In the genomic region with DNA sequence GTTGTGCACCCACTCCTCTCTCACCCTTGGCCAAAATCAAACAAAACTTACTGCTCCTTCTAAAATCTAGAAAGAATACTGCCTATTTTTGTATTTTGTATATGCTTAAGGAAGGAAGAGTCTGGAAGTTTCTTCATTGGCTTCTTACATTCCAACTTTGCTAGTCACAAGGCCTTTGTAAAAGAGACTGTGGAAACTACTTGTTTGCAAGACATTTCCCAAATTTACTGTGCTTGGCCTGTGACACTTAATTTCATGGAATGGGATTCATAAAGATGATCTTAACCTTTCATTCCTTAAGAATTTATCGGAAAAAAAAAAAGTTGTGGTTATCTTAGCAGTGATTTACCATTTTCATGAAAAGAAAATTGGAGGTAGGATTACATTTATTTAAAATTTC, we compare ENCODE assay signal across 31 cellular contexts.
DNase-seq lines count a peak whose midpoint lies in the region; ATAC-seq and TF ChIP-seq lines count a peak whose summit lies in the region.
"Had no signal": no experiment of that assay in that cellular context is flagged by ENCODE, and none has a peak within 500 bp of the region (broad histone marks: within the 10 kb centered on the region; RNA-seq: fewer than 3 reads in every experiment).

No MANE protein-coding gene starts in this region.

- no peaks in the 10 kb centered on the region for H3K9me1 ChIP-seq in IMR-90 (ENCODE audit: insufficient read depth, low read length)

- DNase-seq in EH (ENCODE audit: low read depth) (peak; percentile 72), IMR-90 (peak; percentile 61), epithelial cell of esophagus (ENCODE audit: low read depth) (peak; percentile 7), mesenchymal stem cell (peak; percentile 43), NCI-H446 treated with DMSO at 0.1 percent for 48 hours (lab: John Stamatoyannopoulos, UW) (no peak), NCI-H2227 (lab: John Stamatoyannopoulos, UW; ENCODE audit: unreplicated experiment) (no peak)
- DNase-seq in stimulated activated naive CD4-positive, alpha-beta T cell treated with Interleukin-2 at 50 U/mL for 16 hours (lab: John Stamatoyannopoulos, UW): no peak
- no peak for DNase-seq in stimulated activated CD4-positive, alpha-beta T cell treated with anti-CD3 and anti-CD28 coated beads, Interleukin-12 subunit alpha, Interleukin-12 subunit beta, amount 100 ng/mL, for 4 hours
- DNase-seq: activated CD4-positive, alpha-beta T cell treated with anti-CD3 and anti-CD28 coated beads for 1 hour; activated CD8-positive, alpha-beta memory T cell treated with anti-CD3 and anti-CD28 coated beads for 24 hours; activated effector memory CD4-positive, alpha-beta T cell treated with Interleukin-2 at 50 U/mL for 16 hours; activated naive CD8-positive, alpha-beta T cell treated with anti-CD3 and anti-CD28 coated beads for 36 hours; body of pancreas; DMS 273 treated with DMSO at 0.1 percent for 48 hours; effector memory CD4-positive, alpha-beta T cell; erythroblast; glutamatergic neuron; islet precursor cell; left ventricle myocardium inferior; MM.1S; naive B cell; NCI-H1417; NCI-H446; right lobe of liver; stimulated activated CD4-positive, alpha-beta T cell treated with anti-CD3 and anti-CD28 coated beads, Interleukin-4, amount 100 ng/mL, for 4 hours; stimulated activated naive B cell treated with anti-CD40 and anti-IgM and Interleukin-4, amounts not matched to agents 10 μg/mL and 1 μg/mL and 100 μg/mL, for 72 hours; T-helper 17 cell; testis had no signal

- H3K36me3 ChIP-seq in IMR-90 (ENCODE audit: control insufficient read depth, insufficient read depth, low read length) (peaks cover 3% of the 10 kb centered on the region; the same call in 1 of the 2 replicates), mesenchymal stem cell (ENCODE audit: control insufficient read depth in 1 of 2, insufficient read depth in 2 of 2, low read depth in 1 of 2, low read length in 2 of 2) (peaks cover 0 to 1% of the 10 kb centered on the region in 2 experiments)
- H3K36me3 ChIP-seq: neutrophil had no signal

- H2AK5ac ChIP-seq in IMR-90 (ENCODE audit: low read depth, low read length) (no peak overlapping the region), mesenchymal stem cell (ENCODE audit: low read length, severe bottlenecking) (no peak overlapping the region)

- POLR2A ChIA-PET in IMR-90 (lab: Charles Lee; ENCODE audit: unreplicated experiment): no interaction called here

- no CpG with 5 or more reads among the region's 1 CpG for WGBS in IMR-90 (ENCODE audit: extremely low coverage in 2 of 2, insufficient read length in 1 of 2), 2 experiments
- no CpG with 5 or more reads among the region's 1 CpG for WGBS in mesenchymal stem cell

- H3K23ac ChIP-seq in IMR-90 (ENCODE audit: low read depth, low read length) (no peak overlapping the region), mesenchymal stem cell (ENCODE audit: low read length in 2 of 2) (no peak overlapping the region)

- H2BK120ac ChIP-seq in IMR-90 (ENCODE audit: low read depth, low read length): no peak overlapping the region
- no peak overlapping the region for H2BK120ac ChIP-seq in mesenchymal stem cell (ENCODE audit: low read depth, low read length)

- ATAC-seq in IMR-90 (ENCODE audit: low read depth): peak; percentile 56
- ATAC-seq: body of pancreas; K562; right lobe of liver; SK-N-SH treated with all-trans-retinoic acid at 6 μM for 48 hours; stimulated activated naive B cell treated with anti-CD40 and anti-IgM and Interleukin-4, amounts not matched to agents 10 μg/mL and 1 μg/mL and 100 μg/mL, for 72 hours; T-helper 17 cell had no signal

- H2BK20ac ChIP-seq in IMR-90 (ENCODE audit: low read depth, low read length): no peak overlapping the region

- no peaks in the 10 kb centered on the region for H3K27me3 ChIP-seq in IMR-90 (ENCODE audit: control insufficient read depth, insufficient read depth, low read length)
- no peaks in the 10 kb centered on the region for H3K27me3 ChIP-seq in mesenchymal stem cell (ENCODE audit: control insufficient read depth in 1 of 2, insufficient read depth in 1 of 2, low read length in 2 of 2)
- H3K27me3 ChIP-seq: body of pancreas, neutrophil, right lobe of liver, testis had no signal

- no peak overlapping the region for H2AFZ ChIP-seq in IMR-90 (replicated peaks; ENCODE audit: low read length, poor library complexity)
- H2AFZ ChIP-seq in mesenchymal stem cell (ENCODE audit: low read depth, low read length): no peak overlapping the region

- H3K4me2 ChIP-seq in IMR-90 (ENCODE audit: low read depth, low read length): no peak overlapping the region
- H3K4me2 ChIP-seq in mesenchymal stem cell (ENCODE audit: low read length, poor library complexity, severe bottlenecking): no peak overlapping the region

- H3K4ac ChIP-seq in IMR-90 (ENCODE audit: low read depth, low read length) (no peak overlapping the region), mesenchymal stem cell (ENCODE audit: low read depth in 1 of 2, low read length in 2 of 2) (no peak overlapping the region)

- H3K18ac ChIP-seq in IMR-90 (ENCODE audit: low read depth, low read length) (no peak overlapping the region), mesenchymal stem cell (ENCODE audit: low read depth in 1 of 2, low read length in 2 of 2) (no peak overlapping the region)

- H2BK5ac ChIP-seq in IMR-90 (ENCODE audit: low read depth, low read length, poor library complexity, severe bottlenecking) (no peak overlapping the region), mesenchymal stem cell (ENCODE audit: low read depth, low read length, poor library complexity, severe bottlenecking) (no peak overlapping the region)

- H3K4me3 ChIP-seq in IMR-90 (ENCODE audit: insufficient read depth, low read depth, low read length): no peak overlapping the region
- H3K4me3 ChIP-seq in epithelial cell of esophagus (ENCODE audit: low read length): no peak overlapping the region
- no peak overlapping the region for H3K4me3 ChIP-seq in mesenchymal stem cell (ENCODE audit: insufficient read depth in 1 of 2, low read depth in 1 of 2, low read length in 2 of 2)
- H3K4me3 ChIP-seq: body of pancreas, K562, left ventricle myocardium inferior, right lobe of liver, testis had no signal

- TF ChIP-seq POLR2A in IMR-90 (IDR thresholded peaks at IDR 0.05; ENCODE audit: low read depth, low read length): no peak

- no peak for TF ChIP-seq RAD21 in IMR-90 (IDR thresholded peaks at IDR 0.05; ENCODE audit: low read length)

- H4K91ac ChIP-seq in IMR-90 (ENCODE audit: insufficient read depth, low read depth, low read length) (no peak overlapping the region), mesenchymal stem cell (ENCODE audit: low read length) (no peak overlapping the region)

- in situ Hi-C loops in IMR-90 (cut with MboI; ENCODE audit: low sequenced_read_pairs): no loop called here

- no peak overlapping the region; the same call in 1 of the 2 replicates for H3K56ac ChIP-seq in IMR-90 (ENCODE audit: extremely low read depth, insufficient read depth, low read length)

- no peak overlapping the region for H2BK12ac ChIP-seq in mesenchymal stem cell (ENCODE audit: low read length in 2 of 2)

- dilution Hi-C loops in IMR-90 (cut with HindIII; ENCODE audit: low sequenced_read_pairs, unreplicated experiment): no loop called here

- H4K5ac ChIP-seq in IMR-90 (ENCODE audit: low read depth, low read length): no peak overlapping the region

- H3K14ac ChIP-seq in IMR-90 (replicated peaks; ENCODE audit: low read depth, low read length) (no peak overlapping the region), mesenchymal stem cell (ENCODE audit: low read length in 2 of 2) (no peak overlapping the region)

- TF ChIP-seq CTCF in IMR-90 (conservative IDR thresholded peaks at IDR 0.05; ENCODE audit: low read depth, low read length) (no peak), epithelial cell of esophagus (IDR thresholded peaks at IDR 0.05; ENCODE audit: insufficient read depth, low read depth, low read length, missing control alignments) (no peak)

- H4K20me1 ChIP-seq in IMR-90 (ENCODE audit: insufficient read depth, low read length): no peaks in the 10 kb centered on the region

- H2BK15ac ChIP-seq in IMR-90 (ENCODE audit: low read depth, low read length) (no peak overlapping the region), mesenchymal stem cell (ENCODE audit: low read depth, poor library complexity, severe bottlenecking) (no peak overlapping the region)

- no peak overlapping the region for H2AK9ac ChIP-seq in IMR-90 (replicated peaks; ENCODE audit: low read depth, low read length, poor library complexity)

- no TSS peak for BruUV-seq in IMR-90 (replicated peaks; lab: Mats Ljungman, UMichigan)

- H3K9me3 ChIP-seq in IMR-90 (ENCODE audit: control insufficient read depth, insufficient read depth, low read length) (no peaks in the 10 kb centered on the region), mesenchymal stem cell (ENCODE audit: control insufficient read depth, low read length) (no peaks in the 10 kb centered on the region)
- H3K9me3 ChIP-seq: body of pancreas, left ventricle myocardium inferior, neutrophil, right lobe of liver, testis had no signal

- H3K79me1 ChIP-seq in IMR-90 (ENCODE audit: low read depth in 1 of 2, low read length in 2 of 2): no peaks in the 10 kb centered on the region
- no peaks in the 10 kb centered on the region for H3K79me1 ChIP-seq in mesenchymal stem cell (replicated peaks; ENCODE audit: low read length, poor library complexity, severe bottlenecking)

- CTCF ChIA-PET in IMR-90 (lab: Yijun Ruan, JAX): no interaction called here

- H4K8ac ChIP-seq in IMR-90 (ENCODE audit: low read depth in 2 of 2, low read length in 2 of 2): no peak overlapping the region
- no peak overlapping the region for H4K8ac ChIP-seq in mesenchymal stem cell (ENCODE audit: low read length)

- no peak overlapping the region for H3K27ac ChIP-seq in IMR-90 (ENCODE audit: insufficient read depth, low read length)
- no peak overlapping the region for H3K27ac ChIP-seq in mesenchymal stem cell (ENCODE audit: low read length, poor library complexity, severe bottlenecking)
- H3K27ac ChIP-seq: body of pancreas, left ventricle myocardium inferior, neutrophil, right lobe of liver, testis had no signal

- H3K9ac ChIP-seq in IMR-90 (ENCODE audit: low read depth, low read length): no peak overlapping the region
- H3K9ac ChIP-seq in mesenchymal stem cell (ENCODE audit: low read length): no peak overlapping the region

- no peaks in the 10 kb centered on the region for H3K4me1 ChIP-seq in IMR-90 (ENCODE audit: control insufficient read depth, insufficient read depth, low read length)
- H3K4me1 ChIP-seq in mesenchymal stem cell (ENCODE audit: control insufficient read depth, insufficient read depth, low read depth, low read length): no peaks in the 10 kb centered on the region
- H3K4me1 ChIP-seq: body of pancreas, left ventricle myocardium inferior, right lobe of liver, testis had no signal

- intact Hi-C loops in IMR-90 (cut with micrococcal nuclease): no loop called here

TF ChIP-seq in IMR-90, 13 proteins besides CTCF, POLR2A, EP300 and RAD21 (continues in another document):
- TF ChIP-seq BHLHE40 (IDR thresholded peaks at IDR 0.05; ENCODE audit: low read depth, low read length): no peak
- no peak for TF ChIP-seq SMC3 (IDR thresholded peaks at IDR 0.05; ENCODE audit: low read depth, low read length)
- TF ChIP-seq CHD1 (IDR thresholded peaks at IDR 0.05; ENCODE audit: low read depth, low read length): no peak
- TF ChIP-seq MAFK (IDR thresholded peaks at IDR 0.05; ENCODE audit: low read depth, low read length): no peak

Comparison
In these comparisons a context has a peak if more than half of its experiments do, and no peak if none do; other contexts are left out.
1. DNase-seq: peak in EH (single experiment), IMR-90 (single experiment), epithelial cell of esophagus (single experiment) and mesenchymal stem cell (single experiment); none in stimulated activated naive CD4-positive, alpha-beta T cell treated with Interleukin-2 at 50 U/mL for 16 hours (single experiment), NCI-H446 treated with DMSO at 0.1 percent for 48 hours (single experiment), stimulated activated CD4-positive, alpha-beta T cell treated with anti-CD3 and anti-CD28 coated beads, Interleukin-12 subunit alpha, Interleukin-12 subunit beta, amount 100 ng/mL, for 4 hours (single experiment) and NCI-H2227 (single experiment).